In genomic region chr12:79546461-79547043, GRCh38 we compare ENCODE assay signal across 12 cellular contexts.
DNase-seq lines count a peak whose midpoint lies in the region; ATAC-seq, FAIRE-seq and TF ChIP-seq lines count a peak whose summit lies in the region.
"Had no signal": no experiment of that assay in that cellular context is flagged by ENCODE, and none has a peak within 500 bp of the region (broad histone marks: within the 10 kb centered on the region; RNA-seq: fewer than 3 reads in every experiment).

No MANE protein-coding gene starts in this region.

- DNase-seq in Caco-2 (no peak), PC-3 (peak; percentile 84), H1 (ENCODE audit: low read depth in 1 of 2, low spot score in 2 of 2) (no peak), neural progenitor cell (ENCODE audit: low spot score) (no peak), HCEC 1CT (no peak), sciatic nerve (ENCODE audit: low spot score) (no peak)
- DNase-seq in activated CD4-positive, alpha-beta T cell treated with anti-CD3 and anti-CD28 coated beads, Interleukin-2, amount 10 ng/mL, durations not matched to agents 7 days and 5 days, result no peak
- DNase-seq: NCI-H1092 treated with DMSO at 0.1 percent for 48 hours had no signal

- H3K14ac ChIP-seq in H1 (ENCODE audit: insufficient read length), result no peak overlapping the region

- no peak overlapping the region for H2BK15ac ChIP-seq in H1 (ENCODE audit: low read length)

- no peak overlapping the region for H4K8ac ChIP-seq in H1 (ENCODE audit: extremely low read depth, insufficient read depth, low read length)

- WGBS in H1 (ENCODE audit: extremely low coverage in 1 of 2, insufficient coverage in 1 of 2, insufficient read length in 1 of 2, insufficient replicate concordance in 2 of 2, low coverage in 1 of 2, low lambda C conversion rate in 2 of 2, missing lambda C conversion rate in 1 of 2), 2 experiments, result 63% methylated on average over 5 of the region's 5 CpGs; no CpG with 5 or more reads in 1 of the 2 experiments

- H3K4me2 ChIP-seq in PC-3 (ENCODE audit: low read length), result peak overlapping the region; percentile 65
- H3K4me2 ChIP-seq in H1 (ENCODE audit: insufficient read depth in 1 of 2, low read depth in 2 of 2, low read length in 2 of 2), result peak overlapping the region in 1 of 2 experiments; percentile 32; a peak in 2 of 4 replicates
- H3K4me2 ChIP-seq in neural progenitor cell, result peak overlapping the region; percentile 57
- H3K4me2 ChIP-seq: BLaER1 had no signal

- H4K91ac ChIP-seq in H1 (replicated peaks; ENCODE audit: insufficient read length, low read length), result peak overlapping the region; percentile 94

- H2BK120ac ChIP-seq in H1 (replicated peaks; ENCODE audit: low read depth, low read length), result peak overlapping the region; percentile 100

- TF ChIP-seq EP300 in H1 (IDR thresholded peaks at IDR 0.05; ENCODE audit: borderline replicate concordance in 1 of 2, low read depth in 2 of 2, low read length in 2 of 2), result peak in 1 of 2 experiments; percentile 24; a peak in 1 of 3 replicates

- peak overlapping the region; percentile 56 for H3K56ac ChIP-seq in H1 (replicated peaks; ENCODE audit: insufficient read length, low read depth, low read length)

- H3K4me3 ChIP-seq in Caco-2 (ENCODE audit: low read depth, low read length) (no peak overlapping the region), PC-3 (ENCODE audit: low read length) (peak overlapping the region; percentile 33; the same call in 1 of the 2 replicates), H1 (ENCODE audit: extremely low read depth in 1 of 4, insufficient read depth in 2 of 4, low read depth in 3 of 4, low read length in 4 of 4) (peak overlapping the region in 1 of 4 experiments; percentile 34; a peak in 1 of 8 replicates), neural progenitor cell (no peak overlapping the region)
- H3K4me3 ChIP-seq: BLaER1, right atrium auricular region had no signal

- H3K79me1 ChIP-seq in H1 (ENCODE audit: low read depth, low read length), result no peaks in the 10 kb centered on the region

- H4K5ac ChIP-seq in H1 (ENCODE audit: insufficient read length, low read depth, low read length), result peak overlapping the region; percentile 93

- H3K4me3 Mint-ChIP-seq in Caco-2 (ENCODE audit: unreplicated experiment) (no peak overlapping the region), neural progenitor cell (no peak overlapping the region)
- no peak overlapping the region for H3K4me3 Mint-ChIP-seq in activated CD4-positive, alpha-beta T cell treated with anti-CD3 and anti-CD28 coated beads, Interleukin-2, amount 10 ng/mL, durations not matched to agents 7 days and 5 days

- peak overlapping the region; percentile 91; the same call in 1 of the 2 replicates for H2AK5ac ChIP-seq in H1 (ENCODE audit: low read depth, low read length)

- H3F3A ChIP-seq in PC-3 (ENCODE audit: low read length, unreplicated experiment), result peaks cover 4% of the 10 kb centered on the region
- H3F3A ChIP-seq in neural progenitor cell (ENCODE audit: low read depth), result peaks cover 37% of the 10 kb centered on the region

- H2BK12ac ChIP-seq in H1 (ENCODE audit: low read depth, low read length), result peak overlapping the region; percentile 95; the same call in 1 of the 2 replicates

- TF ChIP-seq POLR2A in H1 (IDR thresholded peaks at IDR 0.05; ENCODE audit: control extremely low read depth in 1 of 2, low read depth in 2 of 2, low read length in 2 of 2), result peak in 1 of 2 experiments; percentile 73; a peak in 1 of 3 replicates

- H3K27me3 ChIP-seq in Caco-2 (replicated peaks; ENCODE audit: control insufficient read depth, insufficient read depth, low read length) (no peaks in the 10 kb centered on the region), PC-3 (ENCODE audit: low read length) (no peaks in the 10 kb centered on the region), H1 (replicated peaks in 1 of 4; ENCODE audit: control insufficient read depth in 3 of 4, extremely low read depth in 1 of 4, insufficient read depth in 3 of 4, low read length in 3 of 4) (no peaks in the 10 kb centered on the region), neural progenitor cell (no peaks in the 10 kb centered on the region)
- H3K27me3 ChIP-seq: BLaER1, right atrium auricular region had no signal

- peak overlapping the region; percentile 60 for H3K23ac ChIP-seq in H1 (ENCODE audit: insufficient read length)

- TF ChIP-seq CTCF in Caco-2 (IDR thresholded peaks at IDR 0.05; ENCODE audit: insufficient read depth in 1 of 2, low read depth in 1 of 2, low read length in 1 of 2, severe bottlenecking in 1 of 2, unreplicated experiment in 1 of 2) (no peak), PC-3 (conservative IDR thresholded peaks at IDR 0.05; ENCODE audit: low read depth, low read length) (no peak), H1 (IDR thresholded peaks at IDR 0.05; ENCODE audit: control extremely low read depth in 1 of 3, insufficient read depth in 1 of 3, low read depth in 1 of 3, low read length in 3 of 3) (no peak), neural progenitor cell (IDR thresholded peaks at IDR 0.05) (no peak)

- peak overlapping the region; percentile 33 for H3K4ac ChIP-seq in H1 (replicated peaks; ENCODE audit: insufficient read length, low read depth, low read length)

- peak overlapping the region; percentile 63 for H3K9ac ChIP-seq in PC-3 (ENCODE audit: low read length)
- peak overlapping the region in 3 of 4 experiments; percentile 9 to 60 (median 17); a peak in 3 of 7 replicates for H3K9ac ChIP-seq in H1 (replicated peaks in 1 of 4; ENCODE audit: extremely low read depth in 1 of 4, low read depth in 3 of 4, low read length in 3 of 4)
- H3K9ac ChIP-seq in neural progenitor cell, result no peak overlapping the region
- H3K9ac ChIP-seq: BLaER1 had no signal

- no peaks in the 10 kb centered on the region; the same call in 1 of the 2 replicates for H3K36me3 ChIP-seq in Caco-2 (ENCODE audit: control insufficient read depth, insufficient read depth, low read length)
- H3K36me3 ChIP-seq in PC-3 (ENCODE audit: low read depth, low read length), result peaks cover 2% of the 10 kb centered on the region; the same call in 1 of the 2 replicates
- no peaks in the 10 kb centered on the region; a peak in 1 of 8 replicates for H3K36me3 ChIP-seq in H1 (ENCODE audit: control insufficient read depth in 2 of 4, insufficient read depth in 4 of 4, low read length in 3 of 4)
- H3K36me3 ChIP-seq in neural progenitor cell, result no peaks in the 10 kb centered on the region
- H3K36me3 ChIP-seq: BLaER1, right atrium auricular region had no signal

- POLR2A ChIA-PET in Caco-2 (lab: Charles Lee) (interaction anchor here (0.9 to 1.4 kb wide), 7 partner anchors 15 to 146 kb away, joined by 3 to 8 read pairs (median 4); partner anchors contain the start of gene PAWR), PC-3 (lab: Charles Lee; ENCODE audit: unreplicated experiment) (interaction anchor here (0.6 to 1.6 kb wide), 7 partner anchors 14 to 1106 kb away, joined by 3 to 17 read pairs (median 7); partner anchors contain the start of gene PAWR), H1 (lab: Charles Lee; ENCODE audit: partially characterized antibody) (interaction anchor here (0.8 to 2.0 kb wide), 16 partner anchors 8 to 239 kb away, joined by 3 to 11 read pairs (median 4); partner anchors contain the start of gene PAWR)
- POLR2A ChIA-PET in activated CD4-positive, alpha-beta T cell treated with anti-CD3 and anti-CD28 coated beads, Interleukin-2, amount 10 ng/mL, durations not matched to agents 7 days and 5 days (lab: Charles Lee), result no interaction called here

- H3K4me1 Mint-ChIP-seq in Caco-2 (ENCODE audit: low read depth, unreplicated experiment) (peaks cover 62% of the 10 kb centered on the region), neural progenitor cell (peaks cover 11% of the 10 kb centered on the region)
- no peaks in the 10 kb centered on the region for H3K4me1 Mint-ChIP-seq in activated CD4-positive, alpha-beta T cell treated with anti-CD3 and anti-CD28 coated beads, Interleukin-2, amount 10 ng/mL, durations not matched to agents 7 days and 5 days

- FAIRE-seq in H1 (lab: Jason Lieb, UNC), result no peak
- FAIRE-seq: bronchial epithelial cell had no signal

- intact Hi-C loops in Caco-2 (cut with micrococcal nuclease; ENCODE audit: unreplicated experiment), result loop anchor here (1.0 to 5.0 kb wide), 8 partner anchors 16 to 391 kb away; partner anchors contain the start of genes PAWR and PPP1R12A
- intact Hi-C loops in PC-3 (cut with micrococcal nuclease), result loop anchor here (1.0 to 10.0 kb wide), 9 partner anchors 13 to 641 kb away; partner anchors contain the start of gene PPP1R12A
- intact Hi-C loops in sciatic nerve (cut with DNase I), result no loop called here

- peak overlapping the region; percentile 94 for H2BK5ac ChIP-seq in H1 (ENCODE audit: low read depth, low read length)

- H4K20me1 ChIP-seq in PC-3 (ENCODE audit: low read length) (no peaks in the 10 kb centered on the region), H1 (replicated peaks in 1 of 2; ENCODE audit: control insufficient read depth in 1 of 2, insufficient read depth in 2 of 2, low read length in 2 of 2) (no peaks in the 10 kb centered on the region), neural progenitor cell (ENCODE audit: low read depth) (no peaks in the 10 kb centered on the region)
- H4K20me1 ChIP-seq: BLaER1 had no signal

- no peaks in the 10 kb centered on the region for H3K79me2 ChIP-seq in PC-3 (ENCODE audit: low read length)
- H3K79me2 ChIP-seq in H1 (ENCODE audit: control insufficient read depth in 1 of 2, insufficient read depth in 2 of 2, low read length in 2 of 2), result no peaks in the 10 kb centered on the region
- no peaks in the 10 kb centered on the region for H3K79me2 ChIP-seq in neural progenitor cell (ENCODE audit: low read depth)

- H3K36me3 Mint-ChIP-seq in Caco-2 (ENCODE audit: insufficient read depth, unreplicated experiment) (peaks cover 59% of the 10 kb centered on the region), neural progenitor cell (peaks cover 2% of the 10 kb centered on the region)
- no peaks in the 10 kb centered on the region for H3K36me3 Mint-ChIP-seq in activated CD4-positive, alpha-beta T cell treated with anti-CD3 and anti-CD28 coated beads, Interleukin-2, amount 10 ng/mL, durations not matched to agents 7 days and 5 days (ENCODE audit: low read depth)

- H3K27ac Mint-ChIP-seq in Caco-2 (ENCODE audit: unreplicated experiment) (peak overlapping the region; percentile 97), neural progenitor cell (no peak overlapping the region)
- H3K27ac Mint-ChIP-seq in activated CD4-positive, alpha-beta T cell treated with anti-CD3 and anti-CD28 coated beads, Interleukin-2, amount 10 ng/mL, durations not matched to agents 7 days and 5 days, result no peak overlapping the region

- peak overlapping the region; percentile 11; the same call in 1 of the 2 replicates for H2AFZ ChIP-seq in PC-3 (ENCODE audit: low read length)
- H2AFZ ChIP-seq in H1 (ENCODE audit: low read length), result no peak overlapping the region
- H2AFZ ChIP-seq in neural progenitor cell (replicated peaks), result no peak overlapping the region

- peaks cover 56% of the 10 kb centered on the region for H3K4me1 ChIP-seq in Caco-2
- H3K4me1 ChIP-seq in PC-3 (ENCODE audit: insufficient read depth, low read length), result peaks cover 47% of the 10 kb centered on the region
- H3K4me1 ChIP-seq in H1 (replicated peaks in 1 of 4; ENCODE audit: control insufficient read depth in 3 of 4, insufficient read depth in 4 of 4, low read length in 3 of 4), result peaks cover 13 to 21% (median 16%) of the 10 kb centered on the region in 4 experiments; a peak in 4 of 7 replicates
- H3K4me1 ChIP-seq in neural progenitor cell, result peaks cover 34% of the 10 kb centered on the region
- H3K4me1 ChIP-seq: BLaER1 had no signal

- peak overlapping the region; percentile 93 for H3K18ac ChIP-seq in H1 (ENCODE audit: extremely low read depth, low read length)

- H3K27me3 Mint-ChIP-seq in Caco-2 (ENCODE audit: insufficient read depth, unreplicated experiment), result no peaks in the 10 kb centered on the region
- H3K27me3 Mint-ChIP-seq in neural progenitor cell (ENCODE audit: insufficient read depth, low read depth), result peaks cover 3% of the 10 kb centered on the region
- H3K27me3 Mint-ChIP-seq in activated CD4-positive, alpha-beta T cell treated with anti-CD3 and anti-CD28 coated beads, Interleukin-2, amount 10 ng/mL, durations not matched to agents 7 days and 5 days, result no peaks in the 10 kb centered on the region

- H3K27ac ChIP-seq in PC-3 (ENCODE audit: low read length) (peak overlapping the region; percentile 97), H1 (ENCODE audit: low read depth, low read length) (peak overlapping the region; percentile 90), neural progenitor cell (peak overlapping the region; percentile 98)
- H3K27ac ChIP-seq: BLaER1 had no signal

- no peaks in the 10 kb centered on the region; the same call in 1 of the 2 replicates for H3K23me2 ChIP-seq in H1 (ENCODE audit: low read depth, low read length)

- no peak for TF ChIP-seq RAD21 in H1 (IDR thresholded peaks at IDR 0.05 in 1 of 2, conservative IDR thresholded peaks at IDR 0.05 in 1 of 2; ENCODE audit: low read depth in 2 of 2, low read length in 2 of 2)

- no peaks in the 10 kb centered on the region for H3K9me2 ChIP-seq in PC-3 (replicated peaks; ENCODE audit: low read length)

- CTCF ChIA-PET in Caco-2 (lab: Charles Lee) (interaction anchor here (0.6 to 2.2 kb wide), 10 partner anchors 14 to 191 kb away, joined by 3 to 23 read pairs (median 4); partner anchors contain the start of gene PAWR), PC-3 (lab: Charles Lee) (interaction anchor here (0.7 to 1.8 kb wide), 4 partner anchors 38 to 192 kb away, joined by 3 to 25 read pairs (median 4); no protein-coding TSS in a partner anchor), H1 (lab: Charles Lee; ENCODE audit: partially characterized antibody) (interaction anchor here (0.8 to 2.1 kb wide), 9 partner anchors 11 to 235 kb away, joined by 3 to 12 read pairs (median 4); no protein-coding TSS in a partner anchor)
- CTCF ChIA-PET in activated CD4-positive, alpha-beta T cell treated with anti-CD3 and anti-CD28 coated beads, Interleukin-2, amount 10 ng/mL, durations not matched to agents 7 days and 5 days (lab: Charles Lee), result no interaction called here

- TSS peak; percentile 83 for BruUV-seq in Caco-2 (replicated peaks; lab: Mats Ljungman, UMichigan)
- BruUV-seq in PC-3 (replicated peaks; lab: Mats Ljungman, UMichigan), result TSS peak; percentile 63

- peaks cover 21% of the 10 kb centered on the region for H3K9me3 Mint-ChIP-seq in Caco-2 (ENCODE audit: unreplicated experiment)
- H3K9me3 Mint-ChIP-seq in neural progenitor cell, result no peaks in the 10 kb centered on the region
- H3K9me3 Mint-ChIP-seq in activated CD4-positive, alpha-beta T cell treated with anti-CD3 and anti-CD28 coated beads, Interleukin-2, amount 10 ng/mL, durations not matched to agents 7 days and 5 days, result no peaks in the 10 kb centered on the region

- ATAC-seq in PC-3 (peak; percentile 47), HG03342 (IDR thresholded peaks at IDR 0.05; ENCODE audit: unreplicated experiment) (no peak), sciatic nerve (no peak)

- H3K9me3 ChIP-seq in Caco-2, result peaks cover 9% of the 10 kb centered on the region
- H3K9me3 ChIP-seq in PC-3 (ENCODE audit: low read length), result no peaks in the 10 kb centered on the region
- no peaks in the 10 kb centered on the region for H3K9me3 ChIP-seq in H1 (ENCODE audit: insufficient read depth in 2 of 2, low read depth in 1 of 2, low read length in 1 of 2)
- no peaks in the 10 kb centered on the region for H3K9me3 ChIP-seq in neural progenitor cell (ENCODE audit: low read depth)
- H3K9me3 ChIP-seq: BLaER1, right atrium auricular region had no signal

- H2BK20ac ChIP-seq in H1 (ENCODE audit: low read length), result peak overlapping the region; percentile 88
